1 cellular context compared by ENCODE assay signal in the genomic region with DNA sequence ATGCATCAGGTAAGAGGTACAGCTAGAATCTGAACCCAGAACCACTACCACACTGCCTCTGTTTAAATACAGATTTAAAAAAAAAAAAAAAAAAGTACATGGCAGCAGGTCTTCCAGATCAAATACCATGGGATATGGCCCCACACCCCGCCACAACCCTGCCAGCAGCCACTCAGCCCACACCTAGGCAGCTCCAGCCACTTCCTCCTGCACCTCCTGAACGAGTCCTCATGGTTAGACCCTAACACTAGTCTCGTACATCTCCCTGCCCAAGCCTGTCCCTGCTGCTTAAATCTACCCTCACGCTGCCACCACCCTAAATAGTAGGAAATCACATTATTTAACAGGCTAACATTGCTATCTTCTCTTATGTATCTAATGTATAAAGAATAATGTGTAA.
TF ChIP-seq lines count a peak whose summit lies in the region.

No MANE protein-coding gene starts in this region.

TF ChIP-seq in IMR-90, 13 proteins besides CTCF, POLR2A, EP300 and RAD21:
- TF ChIP-seq MAFK (IDR thresholded peaks at IDR 0.05; ENCODE audit: low read depth, low read length) (no peak), MAZ (IDR thresholded peaks at IDR 0.05; ENCODE audit: borderline replicate concordance, low read depth, low read length) (no peak), ELK1 (IDR thresholded peaks at IDR 0.05; ENCODE audit: borderline replicate concordance, low read depth, low read length) (no peak), SMC3 (IDR thresholded peaks at IDR 0.05; ENCODE audit: low read depth, low read length) (no peak), CEBPB (IDR thresholded peaks at IDR 0.05; ENCODE audit: low read depth, low read length) (no peak), MXI1 (IDR thresholded peaks at IDR 0.05; ENCODE audit: borderline replicate concordance, low read depth, low read length) (no peak), BHLHE40 (IDR thresholded peaks at IDR 0.05; ENCODE audit: low read depth, low read length) (no peak), RFX5 (IDR thresholded peaks at IDR 0.05; ENCODE audit: low read depth, low read length) (no peak)
TF ChIP-seq in IMR-90: peak in this region for 0.
